In genomic region chr6:41470341-41471063, GRCh38 we compare ENCODE assay signal across 9 cellular contexts.
DNase-seq lines count a peak whose midpoint lies in the region; ATAC-seq, FAIRE-seq and TF ChIP-seq lines count a peak whose summit lies in the region.
"Had no signal": no experiment of that assay in that cellular context is flagged by ENCODE, and none has a peak within 500 bp of the region (broad histone marks: within the 10 kb centered on the region; RNA-seq: fewer than 3 reads in every experiment).

No MANE protein-coding gene starts in this region.

- no peak overlapping the region for H2AFZ ChIP-seq in K562 (ENCODE audit: low read depth, low read length)

- intact Hi-C loops in activated CD4-positive, alpha-beta T cell treated with anti-CD3 and anti-CD28 coated beads for 36 hours (cut with DNase I, micrococcal nuclease) = no loop called here
- intact Hi-C loops in K562 (cut with micrococcal nuclease) (no loop called here), thyroid gland (cut with DNase I) (no loop called here)

- FAIRE-seq in K562 (lab: Jason Lieb, UNC) = no peak

- no peaks in the 10 kb centered on the region for H3K36me3 Mint-ChIP-seq in activated CD4-positive, alpha-beta T cell treated with anti-CD3 and anti-CD28 coated beads for 36 hours (ENCODE audit: low read depth)

- H3K27ac Mint-ChIP-seq in activated CD4-positive, alpha-beta T cell treated with anti-CD3 and anti-CD28 coated beads for 36 hours = no peak overlapping the region
- H3K27ac Mint-ChIP-seq: dendritic cell treated with granulocyte-macrophage colony-stimulating factor and Interleukin-4, amounts not matched to agents 40 ng/mL and 50 ng/mL, for 4 days had no signal

- TF ChIP-seq POLR2A in K562 (conservative IDR thresholded peaks at IDR 0.05) (no peak), thyroid gland (IDR thresholded peaks at IDR 0.05) (peak in 1 of 2 donors; percentile 11)

- H3K4me1 ChIP-seq in K562 (replicated peaks in 1 of 2; ENCODE audit: control insufficient read depth in 2 of 2, insufficient read depth in 2 of 2, low read length in 2 of 2) (peaks cover 0 to 13% of the 10 kb centered on the region in 2 experiments; a peak in 2 of 5 replicates), thyroid gland (peaks cover 6 to 10% of the 10 kb centered on the region in 2 donors)

- H3K4me3 ChIP-seq in K562 (no peak overlapping the region), thyroid gland (replicated peaks in 1 of 3) (peak overlapping the region in 1 of 3 donors; percentile 28)

- no TSS peak for BruUV-seq in K562 (replicated peaks; lab: Mats Ljungman, UMichigan)

- POLR2A ChIA-PET in activated CD4-positive, alpha-beta T cell treated with anti-CD3 and anti-CD28 coated beads for 36 hours (lab: Charles Lee) = no interaction called here
- POLR2A ChIA-PET in K562 (lab: Yijun Ruan, JAX) = interaction anchor here (0.8 to 1.4 kb wide), 2 partner anchors 11 to 14 kb away, joined by 4 to 6 read pairs; no protein-coding TSS in a partner anchor

- no peak for TF ChIP-seq RAD21 in K562 (CRISPR knock-in tag; conservative IDR thresholded peaks at IDR 0.05 in 1 of 2, IDR thresholded peaks at IDR 0.05 in 1 of 2)

- H3K9me3 Mint-ChIP-seq in activated CD4-positive, alpha-beta T cell treated with anti-CD3 and anti-CD28 coated beads for 36 hours (ENCODE audit: low read depth) = no peaks in the 10 kb centered on the region
- H3K9me3 Mint-ChIP-seq: dendritic cell treated with granulocyte-macrophage colony-stimulating factor and Interleukin-4, amounts not matched to agents 40 ng/mL and 50 ng/mL, for 4 days had no signal

- H3K4me1 Mint-ChIP-seq in activated CD4-positive, alpha-beta T cell treated with anti-CD3 and anti-CD28 coated beads for 36 hours = peaks cover 8% of the 10 kb centered on the region

- H3K27me3 ChIP-seq in K562 (ENCODE audit: control insufficient read depth in 2 of 2, insufficient read depth in 2 of 2, low read length in 2 of 2) (peaks cover 50 to 71% of the 10 kb centered on the region in 2 experiments), thyroid gland (no peaks in the 10 kb centered on the region)

- H3K27me3 Mint-ChIP-seq in activated CD4-positive, alpha-beta T cell treated with anti-CD3 and anti-CD28 coated beads for 36 hours = peaks cover 50% of the 10 kb centered on the region

- no peaks in the 10 kb centered on the region for H3K79me2 ChIP-seq in K562 (ENCODE audit: control insufficient read depth, insufficient read depth, low read length)

- peak overlapping the region; percentile 36 for H3K4me3 Mint-ChIP-seq in activated CD4-positive, alpha-beta T cell treated with anti-CD3 and anti-CD28 coated beads for 36 hours
- H3K4me3 Mint-ChIP-seq: dendritic cell treated with granulocyte-macrophage colony-stimulating factor and Interleukin-4, amounts not matched to agents 40 ng/mL and 50 ng/mL, for 4 days had no signal

- ATAC-seq in activated CD4-positive, alpha-beta T cell treated with anti-CD3 and anti-CD28 coated beads for 36 hours = peak; percentile 63
- ATAC-seq in K562 (peak; percentile 16; the same call in 2 of the 3 replicates), HG02852 (IDR thresholded peaks at IDR 0.05; ENCODE audit: unreplicated experiment) (no peak)

- H3K27ac ChIP-seq in K562 (ENCODE audit: extremely low read depth, low read depth, low read length) (no peak overlapping the region), thyroid gland (no peak overlapping the region)

- whole genome bisulfite sequencing in K562 (ENCODE audit: insufficient coverage, low coverage, missing lambda C conversion rate) = 16% methylated on average over 46 of the region's 60 CpGs
- WGBS in thyroid gland, 2 donors = 17 to 19% methylated on average over 27 to 59 of the region's 60 CpGs

- CTCF ChIA-PET in activated CD4-positive, alpha-beta T cell treated with anti-CD3 and anti-CD28 coated beads for 36 hours (lab: Charles Lee) = no interaction called here
- CTCF ChIA-PET in K562 (lab: Yijun Ruan, JAX; ENCODE audit: low intra/inter-chr PET ratio) = no interaction called here

- in situ Hi-C loops in K562 (cut with MboI) = no loop called here

- no peaks in the 10 kb centered on the region for H3K9me1 ChIP-seq in K562 (ENCODE audit: control insufficient read depth, insufficient read depth, low read length)

- peak; percentile 50 for DNase-seq in activated CD4-positive, alpha-beta T cell treated with anti-CD3 and anti-CD28 coated beads for 36 hours
- no peak for DNase-seq in activated CD4-positive, alpha-beta T cell treated with anti-CD3 and anti-CD28 coated beads, Interleukin-2, amount 50 U/mL, for 4 hours
- DNase-seq in K562 (ENCODE audit: extremely low read depth in 1 of 4, low spot score in 3 of 4) = no peak
- peak; percentile 68 for DNase-seq in left kidney (ENCODE audit: low read depth, low spot score)
- DNase-seq in thyroid gland = peak; percentile 51 to 53
- no peak for DNase-seq in glomerular visceral epithelial cell (ENCODE audit: extremely low spot score)
- DNase-seq in NCI-H1436 (lab: John Stamatoyannopoulos, UW) = no peak

- no peak for TF ChIP-seq EP300 in K562 (IDR thresholded peaks at IDR 0.05; ENCODE audit: low read length)

- H3K36me3 ChIP-seq in K562 (ENCODE audit: control insufficient read depth, insufficient read depth, low read length) (no peaks in the 10 kb centered on the region), thyroid gland (no peaks in the 10 kb centered on the region)

- H3K9me3 ChIP-seq in K562 (replicated peaks; ENCODE audit: control insufficient read depth, insufficient read depth, low read depth, low read length) (0 out of 2 replicates have a peak, but pooled peaks cover 2% of the 10 kb centered on the region), thyroid gland (no peaks in the 10 kb centered on the region)

- no peak overlapping the region for H3K4me2 ChIP-seq in K562 (ENCODE audit: insufficient read depth, low read length)

- peak overlapping the region in 1 of 2 experiments; percentile 11; a peak in 1 of 4 replicates for H3K9ac ChIP-seq in K562 (ENCODE audit: insufficient read depth in 1 of 2, low read depth in 2 of 2, low read length in 2 of 2)

- no peak for TF ChIP-seq CTCF in K562 (IDR thresholded peaks at IDR 0.05 in 2 of 3, conservative IDR thresholded peaks at IDR 0.05 in 1 of 3; ENCODE audit: insufficient read depth in 2 of 3, low read depth in 1 of 3, low read length in 3 of 3)
- no peak for TF ChIP-seq CTCF in thyroid gland (IDR thresholded peaks at IDR 0.05)

- H4K20me1 ChIP-seq in K562 (replicated peaks; ENCODE audit: control insufficient read depth, insufficient read depth, low read length) = peaks cover 18% of the 10 kb centered on the region

TF ChIP-seq in K562, 482 proteins besides CTCF, POLR2A, EP300 and RAD21:
- TF ChIP-seq ZNF696 (CRISPR knock-in tag; conservative IDR thresholded peaks at IDR 0.05) (no peak), PCBP1 (IDR thresholded peaks at IDR 0.05; ENCODE audit: low read depth, low read length, poor library complexity, severe bottlenecking) (peak; percentile 48), CLOCK (CRISPR knock-in tag; IDR thresholded peaks at IDR 0.05; ENCODE audit: borderline replicate concordance) (no peak), ZNF146 (CRISPR knock-in tag; IDR thresholded peaks at IDR 0.05; ENCODE audit: unreplicated experiment) (no peak)
TF ChIP-seq in K562: peak in this region for 1.

Comparison
In these comparisons a context has a peak if more than half of its experiments do, and no peak if none do; other contexts are left out.
1. DNase-seq: peak in activated CD4-positive, alpha-beta T cell treated with anti-CD3 and anti-CD28 coated beads for 36 hours (single experiment), left kidney (single experiment) and thyroid gland (2 of 2); none in activated CD4-positive, alpha-beta T cell treated with anti-CD3 and anti-CD28 coated beads, Interleukin-2, amount 50 U/mL, for 4 hours (0 of 2), K562 (0 of 4), glomerular visceral epithelial cell (single experiment) and NCI-H1436 (single experiment).